8 cellular contexts compared by ENCODE assay signal in the genomic region with DNA sequence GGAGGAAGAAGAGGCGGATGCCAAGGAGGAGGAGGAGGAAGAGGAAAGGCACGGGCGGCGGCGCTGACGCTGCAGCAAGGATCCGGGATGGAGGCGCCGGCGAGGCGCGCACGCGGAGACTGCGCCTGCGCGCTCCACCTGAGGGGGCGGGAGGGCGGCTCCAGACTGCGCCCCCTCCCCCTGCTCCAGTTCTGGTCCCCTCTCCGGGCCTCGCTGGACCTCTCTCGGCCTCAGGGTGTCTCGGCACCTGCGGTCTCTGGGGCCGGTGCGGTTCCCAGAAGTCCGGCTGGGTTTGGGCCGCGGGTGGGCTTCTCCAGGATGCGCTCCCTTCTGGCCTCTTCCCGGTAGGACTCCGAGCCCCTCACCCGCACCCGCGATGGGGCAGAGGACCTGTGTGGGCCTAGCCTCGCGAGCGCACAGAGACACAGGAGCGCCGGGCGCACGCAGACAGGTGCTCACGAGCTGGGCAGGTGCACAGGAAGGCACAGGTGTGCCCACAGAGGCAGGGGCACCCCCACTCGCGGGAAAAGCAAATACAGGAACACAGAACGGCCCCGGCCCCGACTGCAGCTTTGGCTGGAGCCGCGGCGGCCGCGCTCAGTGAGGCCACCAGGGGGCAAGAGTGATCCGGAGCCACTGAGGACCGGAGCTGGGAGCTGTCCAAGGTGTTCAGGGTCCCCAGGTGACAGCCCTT. TPM values are rescaled to one million over a fixed set of nuclear protein-coding genes. Genes with fewer than 3 reads are reported as not detected.
DNase-seq lines count a peak whose midpoint lies in the region; ATAC-seq and TF ChIP-seq lines count a peak whose summit lies in the region.

A gene with protein sequence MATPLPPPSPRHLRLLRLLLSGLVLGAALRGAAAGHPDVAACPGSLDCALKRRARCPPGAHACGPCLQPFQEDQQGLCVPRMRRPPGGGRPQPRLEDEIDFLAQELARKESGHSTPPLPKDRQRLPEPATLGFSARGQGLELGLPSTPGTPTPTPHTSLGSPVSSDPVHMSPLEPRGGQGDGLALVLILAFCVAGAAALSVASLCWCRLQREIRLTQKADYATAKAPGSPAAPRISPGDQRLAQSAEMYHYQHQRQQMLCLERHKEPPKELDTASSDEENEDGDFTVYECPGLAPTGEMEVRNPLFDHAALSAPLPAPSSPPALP (minus strand): TSS at position 84 of the 694 bp plus-strand sequence. CDS start 188 bp downstream, outside the sequence.

- H3K36me3 Mint-ChIP-seq in activated naive CD4-positive, alpha-beta T cell treated with anti-CD3 and anti-CD28 coated beads, Interleukin-2, amount 50 U/mL, for 72 hours = no peaks in the 10 kb centered on the region

- H2AFZ ChIP-seq in Loucy (ENCODE audit: low read length) = peak within 1 kb of the TSS; percentile 85

- no peaks in the 10 kb centered on the region for H3K9me3 Mint-ChIP-seq in activated naive CD4-positive, alpha-beta T cell treated with anti-CD3 and anti-CD28 coated beads, Interleukin-2, amount 50 U/mL, for 72 hours

- H3K79me2 ChIP-seq in Loucy (ENCODE audit: insufficient read depth, low read length) = peaks cover 21% of the 10 kb centered on the region; the same call in 1 of the 2 replicates

- ATAC-seq in activated naive CD4-positive, alpha-beta T cell treated with anti-CD3 and anti-CD28 coated beads, Interleukin-2, amount 50 U/mL, for 72 hours = peak; percentile 75 to 77
- ATAC-seq in omental fat pad (ENCODE audit: low FRiP score) = peak; percentile 53

- no peaks in the 10 kb centered on the region for H3K27me3 ChIP-seq in Loucy (ENCODE audit: insufficient read depth, low read length, poor library complexity, severe bottlenecking)

- no peak within 1 kb of the TSS for H3K27ac ChIP-seq in temporal lobe (ENCODE audit: low read depth, low read length)

- H3K9me3 ChIP-seq in Loucy (ENCODE audit: insufficient read depth, low read depth, low read length) = no peaks in the 10 kb centered on the region

- H3K36me3 ChIP-seq in Loucy (ENCODE audit: insufficient read depth, low read length) = no peaks in the 10 kb centered on the region

- H3K4me2 ChIP-seq in Loucy (ENCODE audit: low read depth, low read length, poor library complexity, severe bottlenecking) = peak within 1 kb of the TSS; percentile 89

- peak; percentile 83 for TF ChIP-seq CTCF in Loucy (conservative IDR thresholded peaks at IDR 0.05; ENCODE audit: low read length)
- TF ChIP-seq CTCF in omental fat pad (IDR thresholded peaks at IDR 0.05) = peak in 2 of 3 donors; percentile 6 to 20

- no peaks in the 10 kb centered on the region for H3F3A ChIP-seq in Loucy (ENCODE audit: low read depth)

- DNase-seq in GDM1 (lab: John Stamatoyannopoulos, UW) (peak; percentile 73), SK-N-DZ (ENCODE audit: low spot score) (peak; percentile 78), glomerular visceral epithelial cell (ENCODE audit: extremely low spot score) (peak; percentile 75), omental fat pad (ENCODE audit: low spot score) (peak; percentile 71), foreskin melanocyte (no peak)
- peak; percentile 77 to 91 for DNase-seq in activated naive CD4-positive, alpha-beta T cell treated with anti-CD3 and anti-CD28 coated beads, Interleukin-2, amount 50 U/mL, for 72 hours (ENCODE audit: low spot score in 2 of 2)

- no peak within 1 kb of the TSS for H3K27ac Mint-ChIP-seq in activated naive CD4-positive, alpha-beta T cell treated with anti-CD3 and anti-CD28 coated beads, Interleukin-2, amount 50 U/mL, for 72 hours

- peaks cover 24% of the 10 kb centered on the region for H3K4me1 ChIP-seq in Loucy (ENCODE audit: insufficient read depth, low read length, poor library complexity, severe bottlenecking)

- H3K4me3 ChIP-seq in Loucy (ENCODE audit: low read length, poor library complexity, severe bottlenecking) = peak within 1 kb of the TSS; percentile 82

- H3K9ac ChIP-seq in Loucy (ENCODE audit: low read depth, low read length, poor library complexity, severe bottlenecking) = peak within 1 kb of the TSS; percentile 70

- H4K20me1 ChIP-seq in Loucy (ENCODE audit: insufficient read depth, low read length, poor library complexity, severe bottlenecking) = peaks cover 23% of the 10 kb centered on the region

- H3K9me2 ChIP-seq in Loucy (replicated peaks; ENCODE audit: low read depth, low read length) = no peaks in the 10 kb centered on the region

RNA-seq across cellular contexts. Expression of the gene that starts here (rescaled TPM):
- polyA plus RNA-seq in SK-N-DZ (2014; cell fraction: cytosol; rRNA removed) = 34.3 and 47.9 TPM in 2 replicates
- polyA plus RNA-seq in SK-N-DZ (2014; cell fraction: nucleus; rRNA removed) = 420 and 583 TPM in 2 replicates
- 10 to 100 TPM; 29.4 to 34.2 TPM for total RNA-seq in activated naive CD4-positive, alpha-beta T cell treated with anti-CD3 and anti-CD28 coated beads, Interleukin-2, amount 50 U/mL, for 72 hours
- total RNA-seq in omental fat pad (10 to 100 TPM; 37.2 to 70.5 (median 58.5) TPM), temporal lobe (24.6 TPM)
